10 cellular contexts compared by ENCODE assay signal in genomic region chr15:44340410-44340809, GRCh38. TPM values are rescaled to one million over a fixed set of nuclear protein-coding genes. Genes with fewer than 3 reads are reported as not detected.
DNase-seq lines count a peak whose midpoint lies in the region; ATAC-seq and TF ChIP-seq lines count a peak whose summit lies in the region.
"Had no signal": no experiment of that assay in that cellular context is flagged by ENCODE, and none has a peak within 500 bp of the region (broad histone marks: within the 10 kb centered on the region; RNA-seq: fewer than 3 reads in every experiment).

No MANE protein-coding gene starts in this region.

- no peak for TF ChIP-seq CTCF in AG09309 (IDR thresholded peaks at IDR 0.05; ENCODE audit: control insufficient read depth, insufficient read depth, low read depth, low read length, missing control alignments)
- no peak for TF ChIP-seq CTCF in brain microvascular endothelial cell (IDR thresholded peaks at IDR 0.05; ENCODE audit: low read depth, low read length, missing control alignments)
- TF ChIP-seq CTCF in tibial nerve (IDR thresholded peaks at IDR 0.05): no peak
- TF ChIP-seq CTCF in mucosa of descending colon (IDR thresholded peaks at IDR 0.05): no peak

- H3K36me3 Mint-ChIP-seq in stimulated activated effector memory CD8-positive, alpha-beta T cell treated with anti-CD3 and anti-CD28 coated beads, Interleukin-12 subunit alpha, Interleukin-12 subunit beta, amount 100 ng/mL, for 72 hours: peaks cover 21% of the 10 kb centered on the region

- no peaks in the 10 kb centered on the region for H3K4me1 Mint-ChIP-seq in stimulated activated effector memory CD8-positive, alpha-beta T cell treated with anti-CD3 and anti-CD28 coated beads, Interleukin-12 subunit alpha, Interleukin-12 subunit beta, amount 100 ng/mL, for 72 hours
- H3K4me1 Mint-ChIP-seq: brain had no signal

- no peak overlapping the region for H3K4ac ChIP-seq in mesendoderm (ENCODE audit: low read depth, low read length)

- TF ChIP-seq POLR2A in tibial nerve (IDR thresholded peaks at IDR 0.05): no peak

- WGBS in mesendoderm (ENCODE audit: extremely low coverage, insufficient coverage, low lambda C conversion rate): no CpG with 5 or more reads among the region's 5 CpGs
- WGBS in tibial nerve, 2 donors: 88 to 91% methylated on average over 5 of the region's 5 CpGs

- H3K4me1 ChIP-seq in mesendoderm (ENCODE audit: control insufficient read depth, low read depth, low read length): no peaks in the 10 kb centered on the region
- H3K4me1 ChIP-seq in tibial nerve: no peaks in the 10 kb centered on the region
- no peaks in the 10 kb centered on the region for H3K4me1 ChIP-seq in mucosa of descending colon (ENCODE audit: low read depth)

- intact Hi-C loops in mucosa of descending colon (cut with DNase I, micrococcal nuclease): no loop called here

- no peak overlapping the region for H3K4me2 ChIP-seq in mesendoderm (ENCODE audit: low read length)

- no peak overlapping the region for H4K5ac ChIP-seq in mesendoderm (ENCODE audit: low read length)

- no peak overlapping the region for H3K27ac ChIP-seq in brain microvascular endothelial cell
- no peak overlapping the region for H3K27ac ChIP-seq in mesendoderm (ENCODE audit: low read depth, low read length)
- H3K27ac ChIP-seq in tibial nerve: no peak overlapping the region

- no peak overlapping the region for H2BK15ac ChIP-seq in mesendoderm (replicated peaks; ENCODE audit: low read depth)

- no peak overlapping the region for H3K23ac ChIP-seq in mesendoderm (ENCODE audit: low read length)

- H3K9me3 Mint-ChIP-seq in stimulated activated effector memory CD8-positive, alpha-beta T cell treated with anti-CD3 and anti-CD28 coated beads, Interleukin-12 subunit alpha, Interleukin-12 subunit beta, amount 100 ng/mL, for 72 hours: no peaks in the 10 kb centered on the region
- H3K9me3 Mint-ChIP-seq: brain; CD8-positive, alpha-beta T cell had no signal

- no peaks in the 10 kb centered on the region for H3K36me3 ChIP-seq in brain microvascular endothelial cell (replicated peaks)
- H3K36me3 ChIP-seq in mesendoderm (ENCODE audit: control insufficient read depth, insufficient read depth, low read length): no peaks in the 10 kb centered on the region
- peaks cover 0 to 70% (median 0%) of the 10 kb centered on the region in 3 donors for H3K36me3 ChIP-seq in tibial nerve
- peaks cover 3% of the 10 kb centered on the region for H3K36me3 ChIP-seq in mucosa of descending colon (ENCODE audit: low read depth)

- no peak for TF ChIP-seq EP300 in tibial nerve (IDR thresholded peaks at IDR 0.05)

- H2BK120ac ChIP-seq in mesendoderm (ENCODE audit: low read depth, low read length): no peak overlapping the region

- H3K56ac ChIP-seq in mesendoderm (ENCODE audit: low read length): no peak overlapping the region

- in situ Hi-C loops in brain microvascular endothelial cell (cut with HindIII; ENCODE audit: low pct_ligation_motif_present, low sequenced_read_pairs): no loop called here

- no peaks in the 10 kb centered on the region for H3K79me1 ChIP-seq in mesendoderm (ENCODE audit: low read length)

- H3K18ac ChIP-seq in mesendoderm (ENCODE audit: low read length): no peak overlapping the region

- H2AK5ac ChIP-seq in mesendoderm (ENCODE audit: low read length): no peak overlapping the region

- H3K9me3 ChIP-seq in tibial nerve (no peaks in the 10 kb centered on the region), mucosa of descending colon (no peaks in the 10 kb centered on the region)

- no peak for ATAC-seq in stimulated activated effector memory CD8-positive, alpha-beta T cell treated with anti-CD3 and anti-CD28 coated beads, Interleukin-12 subunit alpha, Interleukin-12 subunit beta, amount 100 ng/mL, for 72 hours
- no peak for ATAC-seq in mucosa of descending colon
- ATAC-seq: CD8-positive, alpha-beta T cell had no signal

- H3K9ac ChIP-seq in mesendoderm (ENCODE audit: low read length): no peak overlapping the region

- no peaks in the 10 kb centered on the region for H3K79me2 ChIP-seq in mesendoderm (ENCODE audit: control insufficient read depth, insufficient read depth, low read length)

- no peak overlapping the region for H3K4me3 ChIP-seq in AG09309 (ENCODE audit: control insufficient read depth, low read depth, low read length)
- no peak overlapping the region for H3K4me3 ChIP-seq in brain microvascular endothelial cell (ENCODE audit: low read depth, low read length)
- no peak overlapping the region for H3K4me3 ChIP-seq in mesendoderm (ENCODE audit: low read length)
- H3K4me3 ChIP-seq in tibial nerve: no peak overlapping the region
- no peak overlapping the region for H3K4me3 ChIP-seq in mucosa of descending colon

- no peak overlapping the region for H4K8ac ChIP-seq in mesendoderm (ENCODE audit: low read depth, low read length)

- H3K27me3 ChIP-seq in brain microvascular endothelial cell (replicated peaks) (no peaks in the 10 kb centered on the region), mesendoderm (ENCODE audit: insufficient read depth, low read length, poor library complexity) (no peaks in the 10 kb centered on the region), tibial nerve (no peaks in the 10 kb centered on the region)

- H3K27ac Mint-ChIP-seq in stimulated activated effector memory CD8-positive, alpha-beta T cell treated with anti-CD3 and anti-CD28 coated beads, Interleukin-12 subunit alpha, Interleukin-12 subunit beta, amount 100 ng/mL, for 72 hours: no peak overlapping the region
- H3K27ac Mint-ChIP-seq: CD8-positive, alpha-beta T cell had no signal

- H3K4me3 Mint-ChIP-seq in stimulated activated effector memory CD8-positive, alpha-beta T cell treated with anti-CD3 and anti-CD28 coated beads, Interleukin-12 subunit alpha, Interleukin-12 subunit beta, amount 100 ng/mL, for 72 hours: no peak overlapping the region
- H3K4me3 Mint-ChIP-seq: brain; CD8-positive, alpha-beta T cell had no signal

- no peak overlapping the region for H2BK5ac ChIP-seq in mesendoderm (ENCODE audit: low read length)

- DNase-seq in AG09309 (ENCODE audit: low read depth): peak; percentile 46
- DNase-seq in HS-27A (ENCODE audit: low read depth): peak; percentile 77
- DNase-seq in brain microvascular endothelial cell: peak; percentile 77
- peak; percentile 42 for DNase-seq in mesendoderm
- DNase-seq in stimulated activated effector memory CD8-positive, alpha-beta T cell treated with anti-CD3 and anti-CD28 coated beads, Interleukin-12 subunit alpha, Interleukin-12 subunit beta, amount 100 ng/mL, for 72 hours (ENCODE audit: low spot score in 2 of 2): no peak
- DNase-seq in tibial nerve (ENCODE audit: low spot score in 2 of 2): no peak
- DNase-seq in mucosa of descending colon: no peak
- no peak for DNase-seq in T-helper 2 cell
- DNase-seq: CD8-positive, alpha-beta T cell had no signal

RNA-seq across cellular contexts. Expression of gene GOLM2, which starts 51.9 kb away (rescaled TPM):
- 25.9 TPM for polyA plus RNA-seq in mesendoderm (2013, experiment 1 of 2)
- polyA plus RNA-seq in mesendoderm (2013, experiment 2 of 2): 25.9 TPM
- 100 to 1,000 TPM in 2 of 4 donors, 10 to 100 TPM in 2; 78.3 to 116 (median 104) TPM for total RNA-seq in tibial nerve
- total RNA-seq in mucosa of descending colon: 10 to 100 TPM; 84.1 to 96.1 (median 85.8) TPM

Comparison
In these comparisons a context has a peak if more than half of its experiments do, and no peak if none do; other contexts are left out.
1. DNase-seq: peak in AG09309 (single experiment), HS-27A (single experiment), brain microvascular endothelial cell (single experiment) and mesendoderm (single experiment); none in stimulated activated effector memory CD8-positive, alpha-beta T cell treated with anti-CD3 and anti-CD28 coated beads, Interleukin-12 subunit alpha, Interleukin-12 subunit beta, amount 100 ng/mL, for 72 hours (0 of 2), tibial nerve (0 of 2), mucosa of descending colon (0 of 3) and T-helper 2 cell (0 of 5).